Comparison of ENCODE assay signal across 14 cellular contexts in genomic region chr17:28567604-28568003, GRCh38. TPM values are rescaled to one million over a fixed set of nuclear protein-coding genes. Genes with fewer than 3 reads are reported as not detected.
DNase-seq lines count a peak whose midpoint lies in the region; ATAC-seq and TF ChIP-seq lines count a peak whose summit lies in the region.
"Had no signal": no experiment of that assay in that cellular context is flagged by ENCODE, and none has a peak within 500 bp of the region (broad histone marks: within the 10 kb centered on the region; RNA-seq: fewer than 3 reads in every experiment).

No MANE protein-coding gene starts in this region.

- DNase-seq in activated naive CD4-positive, alpha-beta T cell treated with anti-CD3 and anti-CD28 coated beads for 36 hours = no peak
- DNase-seq in activated naive CD4-positive, alpha-beta T cell treated with Interleukin-2 at 50 U/mL for 16 hours = no peak
- DNase-seq in MM.1S = no peak
- no peak for DNase-seq in activated CD4-positive, alpha-beta memory T cell treated with anti-CD3 and anti-CD28 coated beads, Interleukin-2, amount 10 ng/mL, durations not matched to agents 7 days and 5 days
- no peak for DNase-seq in stimulated activated naive B cell treated with anti-CD40 and anti-IgM and Interleukin-4, amounts not matched to agents 10 μg/mL and 1 μg/mL and 100 μg/mL, for 72 hours
- DNase-seq in NK-92 (lab: John Stamatoyannopoulos, UW; ENCODE audit: unreplicated experiment) = no peak
- no peak for DNase-seq in psoas muscle
- no peak for DNase-seq in dermis blood vessel endothelial cell
- DNase-seq: activated naive CD4-positive, alpha-beta T cell treated with anti-CD3 and anti-CD28 coated beads, Interleukin-2, amount 10 ng/mL, durations not matched to agents 7 days and 5 days; effector CD4-positive, alpha-beta T cell; head of caudate nucleus; mammary epithelial cell; NCI-H510A treated with DMSO at 0.1 percent for 48 hours had no signal

- no peaks in the 10 kb centered on the region for H3K9me2 ChIP-seq in MM.1S (replicated peaks; ENCODE audit: insufficient read depth, low read length)

- H3K4me3 ChIP-seq in MM.1S (ENCODE audit: low read length) (no peak overlapping the region), psoas muscle (no peak overlapping the region)

- H3K9me3 ChIP-seq in MM.1S (replicated peaks; ENCODE audit: insufficient read depth, low read length) = no peaks in the 10 kb centered on the region
- H3K9me3 ChIP-seq in psoas muscle = no peaks in the 10 kb centered on the region

- intact Hi-C loops in activated naive CD4-positive, alpha-beta T cell treated with anti-CD3 and anti-CD28 coated beads for 36 hours (cut with micrococcal nuclease) = no loop called here
- intact Hi-C loops in psoas muscle (cut with DNase I) = no loop called here

- H3K27me3 ChIP-seq in MM.1S (replicated peaks; ENCODE audit: insufficient read depth, low read length) (no peaks in the 10 kb centered on the region), psoas muscle (ENCODE audit: insufficient read depth in 3 of 3, low read length in 2 of 3) (no peaks in the 10 kb centered on the region)

- no peak overlapping the region for H3K9ac ChIP-seq in MM.1S (ENCODE audit: low read length)
- H3K9ac ChIP-seq: KMS-11 had no signal

- H3K4me1 ChIP-seq in MM.1S (ENCODE audit: low read length) (peaks cover 26% of the 10 kb centered on the region), psoas muscle (peaks cover 18% of the 10 kb centered on the region)

- peaks cover 67% of the 10 kb centered on the region for H3K79me2 ChIP-seq in MM.1S (ENCODE audit: low read length)

- H3K4me1 Mint-ChIP-seq in activated naive CD4-positive, alpha-beta T cell treated with anti-CD3 and anti-CD28 coated beads for 36 hours (ENCODE audit: low read depth) = peaks cover 44% of the 10 kb centered on the region
- H3K4me1 Mint-ChIP-seq in activated CD4-positive, alpha-beta memory T cell treated with anti-CD3 and anti-CD28 coated beads, Interleukin-2, amount 10 ng/mL, durations not matched to agents 7 days and 5 days = peaks cover 42% of the 10 kb centered on the region
- peaks cover 28 to 58% of the 10 kb centered on the region in 2 donors for H3K4me1 Mint-ChIP-seq in stimulated activated naive B cell treated with anti-CD40 and anti-IgM and Interleukin-4, amounts not matched to agents 10 μg/mL and 1 μg/mL and 100 μg/mL, for 72 hours

- peaks cover 23% of the 10 kb centered on the region for H3K36me3 Mint-ChIP-seq in activated naive CD4-positive, alpha-beta T cell treated with anti-CD3 and anti-CD28 coated beads for 36 hours (ENCODE audit: low read depth)
- H3K36me3 Mint-ChIP-seq in activated CD4-positive, alpha-beta memory T cell treated with anti-CD3 and anti-CD28 coated beads, Interleukin-2, amount 10 ng/mL, durations not matched to agents 7 days and 5 days (ENCODE audit: low read depth) = peaks cover 47% of the 10 kb centered on the region
- peaks cover 15 to 28% of the 10 kb centered on the region in 2 donors for H3K36me3 Mint-ChIP-seq in stimulated activated naive B cell treated with anti-CD40 and anti-IgM and Interleukin-4, amounts not matched to agents 10 μg/mL and 1 μg/mL and 100 μg/mL, for 72 hours

- peak overlapping the region; percentile 33; the same call in 1 of the 2 replicates for H3K27ac ChIP-seq in MM.1S (ENCODE audit: low read length)
- H3K27ac ChIP-seq in psoas muscle = no peak overlapping the region
- H3K27ac ChIP-seq: KMS-11 had no signal

- TF ChIP-seq CTCF in MM.1S (IDR thresholded peaks at IDR 0.05; ENCODE audit: low read length) (no peak), psoas muscle (IDR thresholded peaks at IDR 0.05) (no peak)

- H3K27ac Mint-ChIP-seq in activated naive CD4-positive, alpha-beta T cell treated with anti-CD3 and anti-CD28 coated beads for 36 hours = peak overlapping the region; percentile 65
- peak overlapping the region; percentile 27 for H3K27ac Mint-ChIP-seq in activated CD4-positive, alpha-beta memory T cell treated with anti-CD3 and anti-CD28 coated beads, Interleukin-2, amount 10 ng/mL, durations not matched to agents 7 days and 5 days
- peak overlapping the region; percentile 16 for H3K27ac Mint-ChIP-seq in stimulated activated naive B cell treated with anti-CD40 and anti-IgM and Interleukin-4, amounts not matched to agents 10 μg/mL and 1 μg/mL and 100 μg/mL, for 72 hours
- H3K27ac Mint-ChIP-seq: activated naive CD4-positive, alpha-beta T cell treated with anti-CD3 and anti-CD28 coated beads, Interleukin-2, amount 10 ng/mL, durations not matched to agents 7 days and 5 days had no signal

- ATAC-seq in stimulated activated naive B cell treated with anti-CD40 and anti-IgM and Interleukin-4, amounts not matched to agents 10 μg/mL and 1 μg/mL and 100 μg/mL, for 72 hours (replicated peaks) = peak; percentile 64 to 66
- no peak for ATAC-seq in psoas muscle

- H3K36me3 ChIP-seq in MM.1S (replicated peaks; ENCODE audit: insufficient read depth, low read length) (no peaks in the 10 kb centered on the region; the same call in 1 of the 2 replicates), psoas muscle (ENCODE audit: insufficient read depth in 1 of 2, low read depth in 1 of 2) (peaks cover 2 to 52% of the 10 kb centered on the region in 2 donors)

- no peak overlapping the region for H3K4me3 Mint-ChIP-seq in activated naive CD4-positive, alpha-beta T cell treated with anti-CD3 and anti-CD28 coated beads for 36 hours
- no peak overlapping the region for H3K4me3 Mint-ChIP-seq in activated CD4-positive, alpha-beta memory T cell treated with anti-CD3 and anti-CD28 coated beads, Interleukin-2, amount 10 ng/mL, durations not matched to agents 7 days and 5 days
- H3K4me3 Mint-ChIP-seq in stimulated activated naive B cell treated with anti-CD40 and anti-IgM and Interleukin-4, amounts not matched to agents 10 μg/mL and 1 μg/mL and 100 μg/mL, for 72 hours = peak overlapping the region; percentile 8 to 42
- H3K4me3 Mint-ChIP-seq: activated naive CD4-positive, alpha-beta T cell treated with anti-CD3 and anti-CD28 coated beads, Interleukin-2, amount 10 ng/mL, durations not matched to agents 7 days and 5 days had no signal

- H2AFZ ChIP-seq in MM.1S (ENCODE audit: low read length) = no peak overlapping the region

- no peaks in the 10 kb centered on the region for H3K27me3 Mint-ChIP-seq in activated naive CD4-positive, alpha-beta T cell treated with anti-CD3 and anti-CD28 coated beads for 36 hours (ENCODE audit: low read depth)
- no peaks in the 10 kb centered on the region for H3K27me3 Mint-ChIP-seq in activated CD4-positive, alpha-beta memory T cell treated with anti-CD3 and anti-CD28 coated beads, Interleukin-2, amount 10 ng/mL, durations not matched to agents 7 days and 5 days
- H3K27me3 Mint-ChIP-seq in stimulated activated naive B cell treated with anti-CD40 and anti-IgM and Interleukin-4, amounts not matched to agents 10 μg/mL and 1 μg/mL and 100 μg/mL, for 72 hours = no peaks in the 10 kb centered on the region
- H3K27me3 Mint-ChIP-seq: activated naive CD4-positive, alpha-beta T cell treated with anti-CD3 and anti-CD28 coated beads, Interleukin-2, amount 10 ng/mL, durations not matched to agents 7 days and 5 days had no signal

- H3K4me2 ChIP-seq in MM.1S (ENCODE audit: low read depth, low read length) = peak overlapping the region; percentile 41; the same call in 1 of the 2 replicates
- H3K4me2 ChIP-seq: KMS-11 had no signal

- 0 out of 2 replicates have a peak, but pooled peaks cover 15% of the 10 kb centered on the region for H3F3A ChIP-seq in MM.1S (ENCODE audit: insufficient read depth, low read length)

- H3K9me3 Mint-ChIP-seq in activated naive CD4-positive, alpha-beta T cell treated with anti-CD3 and anti-CD28 coated beads for 36 hours = no peaks in the 10 kb centered on the region
- no peaks in the 10 kb centered on the region for H3K9me3 Mint-ChIP-seq in activated CD4-positive, alpha-beta memory T cell treated with anti-CD3 and anti-CD28 coated beads, Interleukin-2, amount 10 ng/mL, durations not matched to agents 7 days and 5 days
- H3K9me3 Mint-ChIP-seq in stimulated activated naive B cell treated with anti-CD40 and anti-IgM and Interleukin-4, amounts not matched to agents 10 μg/mL and 1 μg/mL and 100 μg/mL, for 72 hours = peaks cover 0 to 2% of the 10 kb centered on the region in 2 donors
- H3K9me3 Mint-ChIP-seq: activated naive CD4-positive, alpha-beta T cell treated with anti-CD3 and anti-CD28 coated beads, Interleukin-2, amount 10 ng/mL, durations not matched to agents 7 days and 5 days had no signal

- no peaks in the 10 kb centered on the region; the same call in 1 of the 2 replicates for H4K20me1 ChIP-seq in MM.1S (ENCODE audit: insufficient read depth, low read length)

- POLR2A ChIA-PET in activated CD4-positive, alpha-beta memory T cell treated with anti-CD3 and anti-CD28 coated beads, Interleukin-2, amount 10 ng/mL, durations not matched to agents 7 days and 5 days (lab: Charles Lee) = no interaction called here

- CTCF ChIA-PET in activated naive CD4-positive, alpha-beta T cell treated with anti-CD3 and anti-CD28 coated beads for 36 hours (lab: Charles Lee) = interaction anchor here (0.8 to 1.2 kb wide), 3 partner anchors 18 to 152 kb away, joined by 3 to 4 read pairs (median 3); partner anchors contain the start of gene RPL23A
- CTCF ChIA-PET in activated CD4-positive, alpha-beta memory T cell treated with anti-CD3 and anti-CD28 coated beads, Interleukin-2, amount 10 ng/mL, durations not matched to agents 7 days and 5 days (lab: Charles Lee) = no interaction called here

- WGBS in psoas muscle, 3 donors = 84 to 90% (median 85%) methylated on average over 3 of the region's 3 CpGs

RNA-seq across cellular contexts. Expression of gene PIGS, which starts 3.7 kb away (rescaled TPM):
- 10 to 100 TPM; 34.8 to 36.0 TPM for total RNA-seq in activated naive CD4-positive, alpha-beta T cell treated with anti-CD3 and anti-CD28 coated beads for 36 hours
- 10 to 100 TPM; 66.3 to 66.6 TPM for total RNA-seq in activated CD4-positive, alpha-beta memory T cell treated with anti-CD3 and anti-CD28 coated beads, Interleukin-2, amount 10 ng/mL, durations not matched to agents 7 days and 5 days
- 10 to 100 TPM; 30.5 to 44.9 (median 33.4) TPM for total RNA-seq in psoas muscle
- 10 to 100 TPM; 16.7 to 37.1 (median 26.4) TPM for polyA plus RNA-seq in psoas muscle
- 65.9 and 86.0 TPM in 2 replicates for total RNA-seq in dermis blood vessel endothelial cell

RNA-seq across cellular contexts. Expression of gene ALDOC, which starts 9.1 kb away (rescaled TPM):
- total RNA-seq in activated naive CD4-positive, alpha-beta T cell treated with anti-CD3 and anti-CD28 coated beads for 36 hours = 10 to 100 TPM; 65.6 to 66.2 TPM
- 100 to 1,000 TPM; 140 to 147 TPM for total RNA-seq in activated CD4-positive, alpha-beta memory T cell treated with anti-CD3 and anti-CD28 coated beads, Interleukin-2, amount 10 ng/mL, durations not matched to agents 7 days and 5 days
- total RNA-seq in psoas muscle = 1 to 10 TPM; 1.3 to 2.9 (median 2.0) TPM
- polyA plus RNA-seq in psoas muscle = 1 to 10 TPM; 1.2 to 2.4 (median 1.7) TPM
- total RNA-seq in dermis blood vessel endothelial cell = 23.5 and 29.9 TPM in 2 replicates

RNA-seq across cellular contexts. Expression of gene UNC119, which starts 15.2 kb away (rescaled TPM):
- total RNA-seq in activated naive CD4-positive, alpha-beta T cell treated with anti-CD3 and anti-CD28 coated beads for 36 hours = 10 to 100 TPM; 48.6 to 50.3 TPM
- total RNA-seq in activated CD4-positive, alpha-beta memory T cell treated with anti-CD3 and anti-CD28 coated beads, Interleukin-2, amount 10 ng/mL, durations not matched to agents 7 days and 5 days = 10 to 100 TPM; 46.2 to 61.1 TPM
- total RNA-seq in psoas muscle (1 to 10 TPM; 2.0 to 7.8 (median 4.5) TPM), dermis blood vessel endothelial cell (31.9 and 32.0 TPM in 2 replicates)
- 1 to 10 TPM; 1.9 to 2.6 (median 2.2) TPM for polyA plus RNA-seq in psoas muscle

RNA-seq across cellular contexts. Expression of gene SPAG5, which starts 31.2 kb away (rescaled TPM):
- total RNA-seq in activated naive CD4-positive, alpha-beta T cell treated with anti-CD3 and anti-CD28 coated beads for 36 hours = 100 to 1,000 TPM; 210 to 216 TPM
- total RNA-seq in activated CD4-positive, alpha-beta memory T cell treated with anti-CD3 and anti-CD28 coated beads, Interleukin-2, amount 10 ng/mL, durations not matched to agents 7 days and 5 days = 100 to 1,000 TPM; 125 to 127 TPM
- total RNA-seq in psoas muscle = 1 to 10 TPM in 3 of 4 donors, under 1 TPM in 1; 0.71 to 1.5 (median 1.3) TPM
- polyA plus RNA-seq in psoas muscle = 1 to 10 TPM in 1 of 3 donors, under 1 TPM in 2; 0.15 to 2.4 (median 0.40) TPM
- total RNA-seq in dermis blood vessel endothelial cell = 10.6 and 47.7 TPM in 2 replicates

RNA-seq across cellular contexts. Expression of gene RSKR, which starts 46.4 kb away (rescaled TPM):
- 10 to 100 TPM; 15.6 TPM for total RNA-seq in activated naive CD4-positive, alpha-beta T cell treated with anti-CD3 and anti-CD28 coated beads for 36 hours
- total RNA-seq in activated CD4-positive, alpha-beta memory T cell treated with anti-CD3 and anti-CD28 coated beads, Interleukin-2, amount 10 ng/mL, durations not matched to agents 7 days and 5 days = 10 to 100 TPM; 15.5 to 19.7 TPM
- 1 to 10 TPM; 3.9 to 7.6 (median 5.5) TPM for total RNA-seq in psoas muscle
- 1 to 10 TPM; 2.0 to 4.7 (median 2.0) TPM for polyA plus RNA-seq in psoas muscle
- total RNA-seq in dermis blood vessel endothelial cell = 4.7 and 8.3 TPM in 2 replicates

Comparison
In these comparisons a context has a peak if more than half of its experiments do, and no peak if none do; other contexts are left out.
1. H3K4me3 Mint-ChIP-seq: peak in stimulated activated naive B cell treated with anti-CD40 and anti-IgM and Interleukin-4, amounts not matched to agents 10 μg/mL and 1 μg/mL and 100 μg/mL, for 72 hours (2 of 2); none in activated naive CD4-positive, alpha-beta T cell treated with anti-CD3 and anti-CD28 coated beads for 36 hours (single experiment) and activated CD4-positive, alpha-beta memory T cell treated with anti-CD3 and anti-CD28 coated beads, Interleukin-2, amount 10 ng/mL, durations not matched to agents 7 days and 5 days (single experiment).
2. ATAC-seq: peak in stimulated activated naive B cell treated with anti-CD40 and anti-IgM and Interleukin-4, amounts not matched to agents 10 μg/mL and 1 μg/mL and 100 μg/mL, for 72 hours (2 of 2); none in psoas muscle (0 of 4).
3. Peak in every context shown above with its lines, with median percentiles within 50 percentile points of each other: H3K27ac Mint-ChIP-seq.